In genomic region chr20:3325864-3326263, GRCh38 we compare ENCODE assay signal across 4 cellular contexts.
"Had no signal": no experiment of that assay in that cellular context is flagged by ENCODE, and none has a peak within 500 bp of the region (broad histone marks: within the 10 kb centered on the region; RNA-seq: fewer than 3 reads in every experiment).

No MANE protein-coding gene starts in this region.

- H3K4me3 ChIP-seq: GM23338 had no signal

- DNase-seq: H9, HCEC 1CT, IMR-90 had no signal

- H3K4me1 Mint-ChIP-seq: GM23338, H9 had no signal

- H3K4me3 Mint-ChIP-seq: GM23338, H9 had no signal

- H3K27ac Mint-ChIP-seq: GM23338, H9 had no signal

- H3K9me3 Mint-ChIP-seq: GM23338, H9 had no signal

- ATAC-seq: GM23338 had no signal
